Comparison of ENCODE assay signal across 8 cellular contexts in genomic region chrX:154396948-154397887, GRCh38. TPM values are rescaled to one million over a fixed set of nuclear protein-coding genes. Genes with fewer than 3 reads are reported as not detected.
DNase-seq lines count a peak whose midpoint lies in the region; ATAC-seq and TF ChIP-seq lines count a peak whose summit lies in the region.

No MANE protein-coding gene starts in this region.

- no peaks in the 10 kb centered on the region for H3K27me3 Mint-ChIP-seq in T-cell

- H3K27me3 ChIP-seq in GM23248 (replicated peaks; ENCODE audit: insufficient read depth) (no peaks in the 10 kb centered on the region), brain microvascular endothelial cell (replicated peaks) (no peaks in the 10 kb centered on the region), smooth muscle cell (ENCODE audit: low read depth) (no peaks in the 10 kb centered on the region)

- H3K4me1 ChIP-seq in GM23248 (ENCODE audit: insufficient read depth) (no peaks in the 10 kb centered on the region; the same call in 1 of the 2 replicates), smooth muscle cell (ENCODE audit: low read depth) (no peaks in the 10 kb centered on the region)

- in situ Hi-C loops in GM23248 (cut with MboI) (no loop called here), brain microvascular endothelial cell (cut with HindIII; ENCODE audit: low pct_ligation_motif_present, low sequenced_read_pairs) (no loop called here)

- CTCF ChIA-PET in T-cell (lab: Charles Lee): interaction anchor here in 1 of 2 donors (0.6 kb wide), 1 partner anchor 10 kb away, joined by 4 read pairs; no protein-coding TSS in a partner anchor

- peaks cover 23% of the 10 kb centered on the region for H3K36me3 Mint-ChIP-seq in T-cell

- peak overlapping the region; percentile 97 to 100 (median 99) for H3K4me3 Mint-ChIP-seq in T-cell

- POLR2A ChIA-PET in T-cell (lab: Charles Lee): interaction anchor here in 1 of 2 donors (0.6 kb wide), 1 partner anchor 13 kb away, joined by 3 read pairs; no protein-coding TSS in a partner anchor

- H2AFZ ChIP-seq in GM23248 (peak overlapping the region; percentile 51), smooth muscle cell (ENCODE audit: low read depth) (no peak overlapping the region)

- DNase-seq in GM23248 (peak; percentile 81), T-cell (peak in 13 of 34 experiments; percentile 11 to 48 (median 24)), brain microvascular endothelial cell (no peak), iris pigment epithelial cell (ENCODE audit: low read depth) (peak; percentile 59), smooth muscle cell (lab: John Stamatoyannopoulos, UW; ENCODE audit: unreplicated experiment) (no peak)
- no peak for DNase-seq in effector CD4-positive, alpha-beta T cell

- 1 to 2% methylated on average over 25 to 34 of the region's 56 CpGs for WGBS in GM23248 (ENCODE audit: low coverage in 1 of 2, low lambda C conversion rate in 2 of 2, missing lambda C conversion rate in 2 of 2), 2 experiments
- WGBS in smooth muscle cell (ENCODE audit: low lambda C conversion rate): 49% methylated on average over 51 of the region's 56 CpGs

- H4K20me1 ChIP-seq in GM23248 (ENCODE audit: insufficient read depth) (no peaks in the 10 kb centered on the region), smooth muscle cell (ENCODE audit: low read depth) (peaks cover 38% of the 10 kb centered on the region)

- TF ChIP-seq CTCF in brain microvascular endothelial cell (IDR thresholded peaks at IDR 0.05; ENCODE audit: low read depth, low read length, missing control alignments): no peak
- no peak for TF ChIP-seq CTCF in smooth muscle cell (IDR thresholded peaks at IDR 0.05; ENCODE audit: borderline replicate concordance, insufficient read depth, poor library complexity, severe bottlenecking)

- H3K79me2 ChIP-seq in GM23248 (ENCODE audit: insufficient read depth): peaks cover 28% of the 10 kb centered on the region
- peaks cover 19% of the 10 kb centered on the region for H3K79me2 ChIP-seq in smooth muscle cell (ENCODE audit: low read depth)

- no peaks in the 10 kb centered on the region for H3K9me3 Mint-ChIP-seq in T-cell

- ATAC-seq in T-cell (replicated peaks in 1 of 4): peak; percentile 17 to 48 (median 39)

- no peaks in the 10 kb centered on the region for H3K9me2 ChIP-seq in GM23248 (ENCODE audit: insufficient read depth)

- H3K4me2 ChIP-seq in GM23248 (ENCODE audit: unreplicated experiment): peak overlapping the region; percentile 84
- H3K4me2 ChIP-seq in smooth muscle cell: peak overlapping the region; percentile 89

- H3K4me1 Mint-ChIP-seq in T-cell: peaks cover 20 to 30% (median 22%) of the 10 kb centered on the region in 3 donors

- peak overlapping the region; percentile 100 for H3K9ac ChIP-seq in GM23248
- H3K9ac ChIP-seq in smooth muscle cell (ENCODE audit: low read depth): peak overlapping the region; percentile 96

- TF ChIP-seq POLR2A in GM10847 (IDR thresholded peaks at IDR 0.05; ENCODE audit: extremely low read depth, insufficient read length): peak; percentile 16

- peak overlapping the region; percentile 99 to 100 for H3K27ac Mint-ChIP-seq in T-cell

- peaks cover 24% of the 10 kb centered on the region for H3K36me3 ChIP-seq in GM23248 (ENCODE audit: low read depth)
- H3K36me3 ChIP-seq in KOPT-K1 (ENCODE audit: insufficient read depth, low read length): peaks cover 28% of the 10 kb centered on the region
- peaks cover 31% of the 10 kb centered on the region for H3K36me3 ChIP-seq in brain microvascular endothelial cell (replicated peaks)
- H3K36me3 ChIP-seq in smooth muscle cell (ENCODE audit: low read depth): no peaks in the 10 kb centered on the region

- H3K9me3 ChIP-seq in GM23248 (ENCODE audit: low read depth): no peaks in the 10 kb centered on the region
- H3K9me3 ChIP-seq in KOPT-K1 (ENCODE audit: insufficient read depth, low read length, poor library complexity, severe bottlenecking): no peaks in the 10 kb centered on the region
- H3K9me3 ChIP-seq in smooth muscle cell (replicated peaks; ENCODE audit: low read depth): no peaks in the 10 kb centered on the region

- peaks cover 39% of the 10 kb centered on the region for H3F3A ChIP-seq in GM23248 (ENCODE audit: insufficient read depth)
- H3F3A ChIP-seq in smooth muscle cell (ENCODE audit: low read depth): peaks cover 4% of the 10 kb centered on the region

- H3K27ac ChIP-seq in GM23248 (peak overlapping the region; percentile 100), KOPT-K1 (ENCODE audit: low read depth, low read length, poor library complexity, severe bottlenecking) (peak overlapping the region; percentile 91), brain microvascular endothelial cell (peak overlapping the region; percentile 99), smooth muscle cell (ENCODE audit: low read depth) (peak overlapping the region; percentile 98)

- H3K4me3 ChIP-seq in GM23248 (peak overlapping the region; percentile 85), brain microvascular endothelial cell (ENCODE audit: low read depth, low read length) (peak overlapping the region; percentile 57), smooth muscle cell (peak overlapping the region; percentile 55)

RNA-seq across cellular contexts. Expression of gene RPL10, which starts 1.0 kb away (rescaled TPM):
- 3,014 and 6,561 TPM in 2 replicates for total RNA-seq in GM23248 (2014; rRNA removed; shearing (Covaris generic))
- 1,381 and 1,435 TPM in 2 replicates for polyA plus RNA-seq in GM23248 (2016; fragmentation: Nextera tagmentation; extraction: Ambion mirVana)
- 1,000 to 10,000 TPM; 5,175 to 6,006 (median 5,765) TPM for total RNA-seq in T-cell
- 2,811 and 3,107 TPM in 2 replicates for total RNA-seq in smooth muscle cell
- polyA plus RNA-seq in smooth muscle cell: 1,314 and 1,395 TPM in 2 replicates

RNA-seq across cellular contexts. Expression of gene DNASE1L1, which starts 11.8 kb away (rescaled TPM):
- 60.7 TPM in 2 replicates for total RNA-seq in GM23248 (2014; rRNA removed; shearing (Covaris generic))
- polyA plus RNA-seq in GM23248 (2016; fragmentation: Nextera tagmentation; extraction: Ambion mirVana) (16.6 and 17.0 TPM in 2 replicates), smooth muscle cell (23.0 and 30.0 TPM in 2 replicates)
- total RNA-seq in T-cell (10 to 100 TPM; 22.6 to 31.3 (median 25.5) TPM), smooth muscle cell (33.6 and 40.4 TPM in 2 replicates)

RNA-seq across cellular contexts. Expression of gene TAFAZZIN, which starts 14.1 kb away (rescaled TPM):
- 17.6 and 38.8 TPM in 2 replicates for total RNA-seq in GM23248 (2014; rRNA removed; shearing (Covaris generic))
- polyA plus RNA-seq in GM23248 (2016; fragmentation: Nextera tagmentation; extraction: Ambion mirVana) (18.2 and 20.5 TPM in 2 replicates), smooth muscle cell (30.2 and 32.4 TPM in 2 replicates)
- total RNA-seq in T-cell (100 to 1,000 TPM in 3 of 5 donors, 10 to 100 TPM in 2; 89.8 to 144 (median 129) TPM), smooth muscle cell (28.3 and 203 TPM in 2 replicates)

RNA-seq across cellular contexts. Expression of gene EMD, which starts 18.1 kb away (rescaled TPM):
- total RNA-seq in GM23248 (2014; rRNA removed; shearing (Covaris generic)): 39.7 TPM in 2 replicates
- polyA plus RNA-seq in GM23248 (2016; fragmentation: Nextera tagmentation; extraction: Ambion mirVana): 86.6 and 96.0 TPM in 2 replicates
- total RNA-seq in T-cell: 100 to 1,000 TPM in 2 of 5 donors, 10 to 100 TPM in 3; 73.4 to 136 (median 80.4) TPM
- 46.1 and 61.4 TPM in 2 replicates for total RNA-seq in smooth muscle cell
- 63.9 and 67.4 TPM in 2 replicates for polyA plus RNA-seq in smooth muscle cell

RNA-seq across cellular contexts. Expression of gene FLNA, which starts 22.8 kb away (rescaled TPM):
- total RNA-seq in GM23248 (2014; rRNA removed; shearing (Covaris generic)): 2,857 and 2,903 TPM in 2 replicates
- 1,377 and 1,379 TPM in 2 replicates for polyA plus RNA-seq in GM23248 (2016; fragmentation: Nextera tagmentation; extraction: Ambion mirVana)
- total RNA-seq in T-cell: 1,000 to 10,000 TPM in 4 of 5 donors, 100 to 1,000 TPM in 1; 893 to 1,483 (median 1,268) TPM
- 807 and 860 TPM in 2 replicates for total RNA-seq in smooth muscle cell
- polyA plus RNA-seq in smooth muscle cell: 1,632 and 1,832 TPM in 2 replicates

Comparison
In these comparisons a context has a peak if more than half of its experiments do, and no peak if none do; other contexts are left out.
1. DNase-seq: peak in GM23248 (single experiment) and iris pigment epithelial cell (single experiment); none in brain microvascular endothelial cell (single experiment), smooth muscle cell (single experiment) and effector CD4-positive, alpha-beta T cell (single experiment).
2. Peak in every context shown above with its lines, with median percentiles within 50 percentile points of each other: H3K27ac ChIP-seq and H3K4me3 ChIP-seq.